Comparison of ENCODE assay signal across 31 cellular contexts in genomic region chr7:117413160-117413559, GRCh38. TPM values are rescaled to one million over a fixed set of nuclear protein-coding genes. Genes with fewer than 3 reads are reported as not detected.
"Had no signal": no experiment of that assay in that cellular context is flagged by ENCODE, and none has a peak within 500 bp of the region (broad histone marks: within the 10 kb centered on the region; RNA-seq: fewer than 3 reads in every experiment).

No MANE protein-coding gene starts in this region.

- H3K4me1 ChIP-seq: gastrocnemius medialis, psoas muscle, sigmoid colon, spleen, tibial nerve, upper lobe of left lung had no signal

- H3K27ac Mint-ChIP-seq: memory B cell; natural killer cell; stimulated activated naive B cell treated with anti-CD40 and anti-IgM and Interleukin-4, amounts not matched to agents 10 μg/mL and 1 μg/mL and 100 μg/mL, for 72 hours; stimulated activated naive CD8-positive, alpha-beta T cell treated with anti-CD3 and anti-CD28 coated beads, Interleukin-15, Interleukin-2, amounts not matched to agents 100 ng/mL and 50 ng/mL, for 24 hours had no signal

- ATAC-seq: esophagus mucosa; gastrocnemius medialis; left lobe of liver; natural killer cell; psoas muscle; right cardiac atrium; stimulated activated naive B cell treated with anti-CD40 and anti-IgM and Interleukin-4, amounts not matched to agents 10 μg/mL and 1 μg/mL and 100 μg/mL, for 72 hours had no signal

- H3K36me3 ChIP-seq: gastrocnemius medialis, ovary, sigmoid colon, spleen, thoracic aorta, tibial nerve, upper lobe of left lung had no signal

- H3K36me3 Mint-ChIP-seq: memory B cell; natural killer cell; stimulated activated naive B cell treated with anti-CD40 and anti-IgM and Interleukin-4, amounts not matched to agents 10 μg/mL and 1 μg/mL and 100 μg/mL, for 72 hours had no signal

- H3K4me1 Mint-ChIP-seq: memory B cell; natural killer cell; stimulated activated naive B cell treated with anti-CD40 and anti-IgM and Interleukin-4, amounts not matched to agents 10 μg/mL and 1 μg/mL and 100 μg/mL, for 72 hours had no signal

- H3K27ac ChIP-seq: dorsolateral prefrontal cortex, epithelial cell of prostate, gastrocnemius medialis, ovary, psoas muscle, sigmoid colon, spleen, thoracic aorta, tibial nerve, upper lobe of left lung had no signal

- H3K4me3 Mint-ChIP-seq: memory B cell; natural killer cell; stimulated activated naive B cell treated with anti-CD40 and anti-IgM and Interleukin-4, amounts not matched to agents 10 μg/mL and 1 μg/mL and 100 μg/mL, for 72 hours; stimulated activated naive CD8-positive, alpha-beta T cell treated with anti-CD3 and anti-CD28 coated beads, Interleukin-15, Interleukin-2, amounts not matched to agents 100 ng/mL and 50 ng/mL, for 24 hours had no signal

- H3K4me3 ChIP-seq: dorsolateral prefrontal cortex, gastrocnemius medialis, lung, ovary, psoas muscle, sigmoid colon, spleen, thoracic aorta, tibial nerve, upper lobe of left lung had no signal

- DNase-seq: dorsolateral prefrontal cortex; effector CD4-positive, alpha-beta T cell; foreskin fibroblast; gastrocnemius medialis; head of caudate nucleus; natural killer cell; occipital lobe; ovary; posterior cingulate gyrus; psoas muscle; right cardiac atrium; sigmoid colon; spleen; stimulated activated CD4-positive, alpha-beta T cell treated with anti-CD3 and anti-CD28 coated beads, Interleukin-4, amount 100 ng/mL, for 4 hours; stimulated activated naive B cell treated with anti-CD40 and anti-IgM and Interleukin-4, amounts not matched to agents 10 μg/mL and 1 μg/mL and 100 μg/mL, for 72 hours; upper lobe of left lung had no signal

- H3K27me3 ChIP-seq: gastrocnemius medialis, ovary, sigmoid colon, spleen, tibial nerve, upper lobe of left lung had no signal

- H3K9me3 Mint-ChIP-seq: stimulated activated naive B cell treated with anti-CD40 and anti-IgM and Interleukin-4, amounts not matched to agents 10 μg/mL and 1 μg/mL and 100 μg/mL, for 72 hours; stimulated activated naive CD8-positive, alpha-beta T cell treated with anti-CD3 and anti-CD28 coated beads, Interleukin-15, Interleukin-2, amounts not matched to agents 100 ng/mL and 50 ng/mL, for 24 hours had no signal

- H3K9me3 ChIP-seq: gastrocnemius medialis, ovary, psoas muscle, sigmoid colon, thoracic aorta, tibial nerve, upper lobe of left lung had no signal

RNA-seq across cellular contexts. Expression of gene ASZ1, which starts 14.1 kb away (rescaled TPM):
- total RNA-seq: dorsolateral prefrontal cortex, esophagus mucosa, gastrocnemius medialis, glomerular endothelial cell, left lobe of liver, mononuclear cell, natural killer cell, occipital lobe, ovary, psoas muscle, renal cortical epithelial cell, right cardiac atrium, sigmoid colon, skeletal muscle tissue, spleen, thoracic aorta, tibial nerve, upper lobe of left lung had no signal
- polyA plus RNA-seq: keratinocyte, liver, neural cell, ovary, psoas muscle, right cardiac atrium, sigmoid colon, spleen had no signal
